14 cellular contexts compared by ENCODE assay signal in the genomic region with DNA sequence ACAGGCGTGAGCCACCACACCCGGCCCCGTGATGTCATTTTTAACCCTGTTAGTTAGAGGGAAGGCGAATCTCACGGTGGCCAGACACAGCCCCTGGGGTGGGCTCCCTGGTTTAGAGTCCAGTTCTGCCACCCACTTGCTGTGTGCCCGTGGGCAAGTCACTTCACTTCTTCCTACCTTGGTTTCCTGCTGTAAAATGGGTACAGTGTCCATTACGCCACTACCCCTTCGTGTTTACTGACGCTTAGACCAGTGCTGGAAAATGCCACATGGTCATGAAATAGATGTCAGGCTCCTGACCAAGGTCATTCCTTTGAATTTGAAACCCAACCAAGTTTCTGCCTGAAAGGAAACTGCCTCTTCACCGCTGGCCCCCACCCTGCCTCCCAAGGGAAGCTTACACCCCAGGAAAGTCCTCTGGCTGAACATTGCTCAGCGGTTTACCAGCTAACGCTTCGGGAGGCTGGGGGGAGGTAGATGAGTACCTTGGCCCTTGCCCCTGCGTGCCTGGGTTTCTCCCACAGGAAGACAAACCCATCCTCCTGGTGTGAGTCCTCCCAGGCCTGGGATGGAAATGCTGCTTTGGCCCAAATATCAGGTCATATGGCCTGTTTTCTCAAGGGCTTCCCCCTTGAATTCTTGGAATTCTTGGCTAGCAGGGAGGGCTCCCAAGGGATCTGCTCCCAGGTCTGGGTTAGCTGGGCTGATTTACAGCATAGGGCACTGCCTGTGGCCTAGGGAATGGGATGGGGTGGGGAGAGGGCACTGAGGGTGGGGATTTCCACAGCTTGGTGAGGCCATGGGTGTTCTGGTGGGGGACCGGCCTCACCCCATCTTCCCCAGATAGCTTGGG. TPM values are rescaled to one million over a fixed set of nuclear protein-coding genes. Genes with fewer than 3 reads are reported as not detected.
A peak's percentile ranks its signal among the peaks of the same experiment; 100 is the strongest.
DNase-seq lines count a peak whose midpoint lies in the region; ATAC-seq and TF ChIP-seq lines count a peak whose summit lies in the region.
"Had no signal": no experiment of that assay in that cellular context is flagged by ENCODE, and none has a peak within 500 bp of the region (broad histone marks: within the 10 kb centered on the region; RNA-seq: fewer than 3 reads in every experiment).

No MANE protein-coding gene starts in this region.

- peaks cover 45 to 77% (median 68%) of the 10 kb centered on the region in 11 experiments for H3K9me3 ChIP-seq in BLaER1 treated with 17β-estradiol and CSF1 and Interleukin-3, amounts not matched to agents 10 nM and 100 nM (replicated peaks in 1 of 11)
- H3K9me3 ChIP-seq in heart left ventricle = peaks cover 0 to 25% (median 18%) of the 10 kb centered on the region in 12 donors

- H3K36me3 ChIP-seq in BLaER1 treated with 17β-estradiol and CSF1 and Interleukin-3, amounts not matched to agents 10 nM and 100 nM = peaks cover 0 to 7% (median 0%) of the 10 kb centered on the region in 11 experiments; a peak in 2 of 22 replicates
- H3K36me3 ChIP-seq in heart left ventricle = no peaks in the 10 kb centered on the region
- H3K36me3 ChIP-seq: upper lobe of left lung had no signal

- WGBS in heart left ventricle, 4 donors = 49 to 70% (median 55%) methylated on average over 14 to 15 of the region's 15 CpGs

- H3K27me3 ChIP-seq in BLaER1 treated with 17β-estradiol and CSF1 and Interleukin-3, amounts not matched to agents 10 nM and 100 nM = no peaks in the 10 kb centered on the region
- H3K27me3 ChIP-seq in heart left ventricle = no peaks in the 10 kb centered on the region
- H3K27me3 ChIP-seq: upper lobe of left lung had no signal

- no peak overlapping the region for H3K9ac ChIP-seq in BLaER1 treated with 17β-estradiol and CSF1 and Interleukin-3, amounts not matched to agents 10 nM and 100 nM

- H3K4me3 ChIP-seq in BLaER1 treated with 17β-estradiol and CSF1 and Interleukin-3, amounts not matched to agents 10 nM and 100 nM = no peak overlapping the region
- no peak overlapping the region for H3K4me3 ChIP-seq in heart left ventricle
- H3K4me3 ChIP-seq: upper lobe of left lung had no signal

- ATAC-seq in heart left ventricle (peak; percentile 75 to 90 (median 86)), HG03457 (IDR thresholded peaks at IDR 0.05; ENCODE audit: unreplicated experiment) (no peak), HG03342 (IDR thresholded peaks at IDR 0.05; ENCODE audit: unreplicated experiment) (no peak)

- TF ChIP-seq POLR2A in heart left ventricle (IDR thresholded peaks at IDR 0.05) = no peak

- peak overlapping the region in 2 of 11 experiments; percentile 13 to 16; a peak in 1 of 22 replicates for H3K27ac ChIP-seq in BLaER1 treated with 17β-estradiol and CSF1 and Interleukin-3, amounts not matched to agents 10 nM and 100 nM
- H3K27ac ChIP-seq in heart left ventricle (peak overlapping the region in 11 of 12 donors; percentile 51 to 86 (median 70)), substantia nigra (ENCODE audit: low read depth, low read length, poor library complexity, severe bottlenecking) (no peak overlapping the region)
- H3K27ac ChIP-seq: upper lobe of left lung had no signal

- peak overlapping the region in 9 of 11 experiments; percentile 24 to 71 (median 62); a peak in 17 of 22 replicates for H3K4me2 ChIP-seq in BLaER1 treated with 17β-estradiol and CSF1 and Interleukin-3, amounts not matched to agents 10 nM and 100 nM

- H4K20me1 ChIP-seq in BLaER1 treated with 17β-estradiol and CSF1 and Interleukin-3, amounts not matched to agents 10 nM and 100 nM = no peaks in the 10 kb centered on the region

- H3K4me1 Mint-ChIP-seq in osteocyte (ENCODE audit: unreplicated experiment) = peaks cover 24% of the 10 kb centered on the region

- peaks cover 15% of the 10 kb centered on the region for H3K9me3 Mint-ChIP-seq in osteocyte (ENCODE audit: unreplicated experiment)

- intact Hi-C loops in heart left ventricle (cut with DNase I) = no loop called here

- H3K27me3 Mint-ChIP-seq in osteocyte (ENCODE audit: unreplicated experiment) = no peaks in the 10 kb centered on the region

- H3K36me3 Mint-ChIP-seq in osteocyte (ENCODE audit: unreplicated experiment) = peaks cover 3% of the 10 kb centered on the region

- DNase-seq in T1000 (lab: John Stamatoyannopoulos, UW) = peak; percentile 84
- peak; percentile 69 to 80 (median 76) for DNase-seq in heart left ventricle
- no peak for DNase-seq in osteocyte (ENCODE audit: extremely low spot score, unreplicated experiment)
- DNase-seq in substantia nigra (lab: John Stamatoyannopoulos, UW) = no peak
- no peak for DNase-seq in NCI-H526 treated with DMSO at 0.1 percent for 48 hours (lab: John Stamatoyannopoulos, UW)
- DNase-seq: C1 segment of cervical spinal cord, foreskin melanocyte, NCI-H524, T-helper 1 cell, upper lobe of left lung had no signal

- H3K4me1 ChIP-seq in BLaER1 treated with 17β-estradiol and CSF1 and Interleukin-3, amounts not matched to agents 10 nM and 100 nM = peaks cover 18 to 56% (median 45%) of the 10 kb centered on the region in 10 experiments
- peaks cover 0 to 30% (median 16%) of the 10 kb centered on the region in 12 donors for H3K4me1 ChIP-seq in heart left ventricle

- H3K27ac Mint-ChIP-seq in osteocyte (ENCODE audit: unreplicated experiment) = peak overlapping the region; percentile 39

- H3K4me3 Mint-ChIP-seq in osteocyte (ENCODE audit: unreplicated experiment) = no peak overlapping the region

- TF ChIP-seq CTCF in heart left ventricle (IDR thresholded peaks at IDR 0.05) (no peak), osteocyte (IDR thresholded peaks at IDR 0.05) (no peak)

RNA-seq across cellular contexts. Expression of gene AADACL4, which starts 7.6 kb away (rescaled TPM):
- total RNA-seq in heart left ventricle = not detected
- not detected for polyA plus RNA-seq in heart left ventricle
- not detected in 2 replicates for total RNA-seq in osteocyte
- total RNA-seq: upper lobe of left lung had no signal
- polyA plus RNA-seq: neural cell had no signal

RNA-seq across cellular contexts. Expression of gene DHRS3, which starts 18.3 kb away (rescaled TPM):
- total RNA-seq in heart left ventricle = 10 to 100 TPM; 28.6 to 84.0 (median 59.9) TPM
- 100 to 1,000 TPM in 1 of 2 donors, 10 to 100 TPM in 1; 39.7 to 102 TPM for polyA plus RNA-seq in heart left ventricle
- 52.5 and 55.3 TPM in 2 replicates for total RNA-seq in osteocyte

Comparison
In these comparisons a context has a peak if more than half of its experiments do, and no peak if none do; other contexts are left out.
1. DNase-seq: peak in T1000 (single experiment) and heart left ventricle (5 of 5); none in osteocyte (single experiment), substantia nigra (0 of 49) and NCI-H526 treated with DMSO at 0.1 percent for 48 hours (single experiment).
2. ATAC-seq: peak in heart left ventricle (4 of 4); none in HG03457 (single experiment) and HG03342 (single experiment).